28 cellular contexts compared by ENCODE assay signal in genomic region chr3:127454051-127454450, GRCh38.
DNase-seq lines count a peak whose midpoint lies in the region; ATAC-seq and TF ChIP-seq lines count a peak whose summit lies in the region.
"Had no signal": no experiment of that assay in that cellular context is flagged by ENCODE, and none has a peak within 500 bp of the region (broad histone marks: within the 10 kb centered on the region; RNA-seq: fewer than 3 reads in every experiment).

No MANE protein-coding gene starts in this region.

- H3K4me1 ChIP-seq in RWPE2 (ENCODE audit: insufficient read depth, poor library complexity, severe bottlenecking) = peaks cover 12% of the 10 kb centered on the region
- H3K4me1 ChIP-seq in suprapubic skin = peaks cover 25% of the 10 kb centered on the region

- TF ChIP-seq POLR2A in suprapubic skin (IDR thresholded peaks at IDR 0.05) = no peak

- H3K36me3 ChIP-seq in RWPE2 (ENCODE audit: low read depth) (no peaks in the 10 kb centered on the region), suprapubic skin (no peaks in the 10 kb centered on the region)
- H3K36me3 ChIP-seq: ascending aorta, colonic mucosa, uterus had no signal

- TF ChIP-seq CTCF in RWPE2 (IDR thresholded peaks at IDR 0.05; ENCODE audit: poor library complexity, severe bottlenecking) = no peak
- no peak for TF ChIP-seq CTCF in suprapubic skin (IDR thresholded peaks at IDR 0.05)

- H3K4me3 ChIP-seq in RWPE2 (ENCODE audit: severe bottlenecking) (no peak overlapping the region), suprapubic skin (no peak overlapping the region)
- H3K4me3 ChIP-seq: ascending aorta, colonic mucosa, SK-N-MC, uterus had no signal

- ATAC-seq in RWPE2 (ENCODE audit: low read depth) (no peak), GM18517 (IDR thresholded peaks at IDR 0.05; ENCODE audit: unreplicated experiment) (no peak)
- ATAC-seq: left ventricle myocardium superior had no signal

- H3K27me3 ChIP-seq in RWPE2 (ENCODE audit: insufficient read depth, poor library complexity, severe bottlenecking) (no peaks in the 10 kb centered on the region), suprapubic skin (peaks cover 69% of the 10 kb centered on the region)
- H3K27me3 ChIP-seq: ascending aorta had no signal

- peak; percentile 43 for DNase-seq in activated effector memory CD4-positive, alpha-beta T cell treated with anti-CD3 and anti-CD28 coated beads, Interleukin-2, amount 50 U/mL, for 16 hours
- no peak for DNase-seq in activated effector memory CD4-positive, alpha-beta T cell treated with Interleukin-2 at 50 U/mL for 16 hours
- peak; percentile 28 for DNase-seq in RWPE2 (ENCODE audit: low spot score)
- peak; percentile 86 for DNase-seq in mesenteric fat pad (ENCODE audit: low spot score)
- DNase-seq in suprapubic skin (ENCODE audit: low spot score in 2 of 2) = peak; percentile 34 to 40
- no peak for DNase-seq in NCI-H526 (lab: John Stamatoyannopoulos, UW)
- DNase-seq: ACHN; activated CD4-positive, alpha-beta T cell treated with anti-CD3 and anti-CD28 coated beads, Interleukin-2, amount 50 U/mL, for 48 hours; activated CD4-positive, CD25-positive, alpha-beta regulatory T cell; activated gamma-delta T cell; activated naive CD8-positive, alpha-beta T cell treated with anti-CD3 and anti-CD28 coated beads for 36 hours; activated T-cell treated with anti-CD3 and anti-CD28 coated beads for 4 hours; colonic mucosa; DMS153; effector memory CD4-positive, alpha-beta T cell; H7; islet precursor cell; left ventricle myocardium superior; NCI-H748 treated with DMSO at 0.1 percent for 48 hours; nucleus accumbens; RPMI8226; small intestine; stimulated activated naive CD4-positive, alpha-beta T cell; T-helper 1 cell had no signal

- no peak for TF ChIP-seq EP300 in suprapubic skin (IDR thresholded peaks at IDR 0.05)

- WGBS in suprapubic skin = 83% methylated on average over 1 of the region's 1 CpG

- H3K9me3 ChIP-seq in RWPE2 (ENCODE audit: severe bottlenecking) (no peaks in the 10 kb centered on the region), suprapubic skin (no peaks in the 10 kb centered on the region)
- H3K9me3 ChIP-seq: ascending aorta, colonic mucosa, uterus had no signal

- H3K27ac ChIP-seq in RWPE2 (ENCODE audit: poor library complexity, severe bottlenecking) (no peak overlapping the region), suprapubic skin (no peak overlapping the region)
- H3K27ac ChIP-seq: ascending aorta, colonic mucosa, SK-N-MC, uterus had no signal

Comparison
In these comparisons a context has a peak if more than half of its experiments do, and no peak if none do; other contexts are left out.
1. DNase-seq: peak in activated effector memory CD4-positive, alpha-beta T cell treated with anti-CD3 and anti-CD28 coated beads, Interleukin-2, amount 50 U/mL, for 16 hours (single experiment), RWPE2 (single experiment), mesenteric fat pad (single experiment) and suprapubic skin (2 of 2); none in activated effector memory CD4-positive, alpha-beta T cell treated with Interleukin-2 at 50 U/mL for 16 hours (single experiment) and NCI-H526 (0 of 2).